In genomic region chr2:1974391-1974790, GRCh38 we compare ENCODE assay signal across 14 cellular contexts.
A peak's percentile ranks its signal among the peaks of the same experiment; 100 is the strongest.
DNase-seq lines count a peak whose midpoint lies in the region; ATAC-seq and TF ChIP-seq lines count a peak whose summit lies in the region.
"Had no signal": no experiment of that assay in that cellular context is flagged by ENCODE, and none has a peak within 500 bp of the region (broad histone marks: within the 10 kb centered on the region; RNA-seq: fewer than 3 reads in every experiment).

No MANE protein-coding gene starts in this region.

- TF ChIP-seq CTCF in right atrium auricular region (IDR thresholded peaks at IDR 0.05) = no peak
- no peak for TF ChIP-seq CTCF in left lung (IDR thresholded peaks at IDR 0.05)

- no peaks in the 10 kb centered on the region for H3K9me3 Mint-ChIP-seq in activated naive CD8-positive, alpha-beta T cell treated with anti-CD3 and anti-CD28 coated beads for 36 hours
- H3K9me3 Mint-ChIP-seq: natural killer cell treated with Interleukin-12 subunit alpha and Interleukin-12 subunit beta and Interleukin-15 and Interleukin-18, amount 100 ng/mL, for 72 hours; T-cell had no signal

- ATAC-seq in Right ventricle myocardium superior (ENCODE audit: poor library complexity) (peak; percentile 80), left lung (peak; percentile 34), GM21423 (IDR thresholded peaks at IDR 0.05; ENCODE audit: unreplicated experiment) (no peak)
- ATAC-seq: activated CD4-positive, alpha-beta T cell treated with anti-CD3 and anti-CD28 coated beads for 36 hours; natural killer cell treated with Interleukin-12 subunit alpha and Interleukin-12 subunit beta and Interleukin-15 and Interleukin-18, amount 100 ng/mL, for 72 hours; T-cell had no signal

- H3K27me3 ChIP-seq in right atrium auricular region (no peaks in the 10 kb centered on the region), left lung (no peaks in the 10 kb centered on the region)

- H3K4me3 Mint-ChIP-seq in activated naive CD8-positive, alpha-beta T cell treated with anti-CD3 and anti-CD28 coated beads for 36 hours = no peak overlapping the region
- H3K4me3 Mint-ChIP-seq: activated CD4-positive, alpha-beta T cell treated with anti-CD3 and anti-CD28 coated beads for 36 hours; natural killer cell treated with Interleukin-12 subunit alpha and Interleukin-12 subunit beta and Interleukin-15 and Interleukin-18, amount 100 ng/mL, for 72 hours; T-cell had no signal

- H3K4me1 ChIP-seq in right atrium auricular region (no peaks in the 10 kb centered on the region), left lung (no peaks in the 10 kb centered on the region)

- no peak overlapping the region for H3K27ac Mint-ChIP-seq in activated naive CD8-positive, alpha-beta T cell treated with anti-CD3 and anti-CD28 coated beads for 36 hours
- H3K27ac Mint-ChIP-seq: activated CD4-positive, alpha-beta T cell treated with anti-CD3 and anti-CD28 coated beads for 36 hours; natural killer cell treated with Interleukin-12 subunit alpha and Interleukin-12 subunit beta and Interleukin-15 and Interleukin-18, amount 100 ng/mL, for 72 hours; T-cell had no signal

- H3K27ac ChIP-seq in right atrium auricular region = peak overlapping the region in 1 of 2 donors; percentile 61
- H3K27ac ChIP-seq in left lung = no peak overlapping the region

- no peaks in the 10 kb centered on the region for H3K4me1 Mint-ChIP-seq in activated naive CD8-positive, alpha-beta T cell treated with anti-CD3 and anti-CD28 coated beads for 36 hours
- H3K4me1 Mint-ChIP-seq: activated CD4-positive, alpha-beta T cell treated with anti-CD3 and anti-CD28 coated beads for 36 hours; T-cell had no signal

- intact Hi-C loops in Right ventricle myocardium superior (cut with DNase I) = no loop called here
- intact Hi-C loops in left lung (cut with DNase I) = no loop called here

- H3K4me3 ChIP-seq in right atrium auricular region (no peak overlapping the region), left lung (no peak overlapping the region)

- DNase-seq in Right ventricle myocardium superior (no peak), right atrium auricular region (ENCODE audit: low spot score) (no peak), brain pericyte (ENCODE audit: low read depth, low spot score) (peak; percentile 97), left lung (no peak), middle frontal gyrus (ENCODE audit: extremely low spot score, low spot score) (no peak), mesenteric fat pad (ENCODE audit: low spot score) (no peak)
- no peak for DNase-seq in activated naive CD8-positive, alpha-beta T cell treated with anti-CD3 and anti-CD28 coated beads for 36 hours
- DNase-seq: activated CD4-positive, alpha-beta T cell treated with anti-CD3 and anti-CD28 coated beads for 36 hours; activated effector memory CD4-positive, alpha-beta T cell treated with Interleukin-2 at 50 U/mL for 16 hours; GDM1; NCI-H1930; T-cell had no signal

- no peaks in the 10 kb centered on the region for H3K27me3 Mint-ChIP-seq in activated naive CD8-positive, alpha-beta T cell treated with anti-CD3 and anti-CD28 coated beads for 36 hours

- H3K9me3 ChIP-seq in right atrium auricular region (no peaks in the 10 kb centered on the region), left lung (no peaks in the 10 kb centered on the region)

- no peaks in the 10 kb centered on the region for H3K36me3 Mint-ChIP-seq in activated naive CD8-positive, alpha-beta T cell treated with anti-CD3 and anti-CD28 coated beads for 36 hours
- H3K36me3 Mint-ChIP-seq: natural killer cell treated with Interleukin-12 subunit alpha and Interleukin-12 subunit beta and Interleukin-15 and Interleukin-18, amount 100 ng/mL, for 72 hours; T-cell had no signal

- H3K36me3 ChIP-seq in right atrium auricular region (no peaks in the 10 kb centered on the region), left lung (no peaks in the 10 kb centered on the region)
